9 cellular contexts compared by ENCODE assay signal in genomic region chr20:31695849-31696804, GRCh38. TPM values are rescaled to one million over a fixed set of nuclear protein-coding genes. Genes with fewer than 3 reads are reported as not detected.
DNase-seq lines count a peak whose midpoint lies in the region; ATAC-seq and TF ChIP-seq lines count a peak whose summit lies in the region.
"Had no signal": no experiment of that assay in that cellular context is flagged by ENCODE, and none has a peak within 500 bp of the region (broad histone marks: within the 10 kb centered on the region; RNA-seq: fewer than 3 reads in every experiment).

No MANE protein-coding gene starts in this region.

- H3K4me3 ChIP-seq in ascending aorta = no peak overlapping the region
- H3K4me3 ChIP-seq in left lung = no peak overlapping the region
- no peak overlapping the region for H3K4me3 ChIP-seq in upper lobe of right lung
- H3K4me3 ChIP-seq: esophagus squamous epithelium had no signal

- H3K9me3 Mint-ChIP-seq in activated naive CD4-positive, alpha-beta T cell treated with anti-CD3 and anti-CD28 coated beads, Interleukin-2, amount 50 U/mL, for 72 hours = peaks cover 0 to 9% of the 10 kb centered on the region in 2 donors

- TF ChIP-seq CTCF in ascending aorta (IDR thresholded peaks at IDR 0.05) = no peak
- no peak for TF ChIP-seq CTCF in left lung (IDR thresholded peaks at IDR 0.05)
- no peak for TF ChIP-seq CTCF in upper lobe of right lung (IDR thresholded peaks at IDR 0.05)

- H3K36me3 Mint-ChIP-seq in activated naive CD4-positive, alpha-beta T cell treated with anti-CD3 and anti-CD28 coated beads, Interleukin-2, amount 50 U/mL, for 72 hours = peaks cover 14 to 34% of the 10 kb centered on the region in 2 donors

- peaks cover 13 to 59% of the 10 kb centered on the region in 2 donors for H3K4me1 ChIP-seq in ascending aorta
- H3K4me1 ChIP-seq in left lung = peaks cover 45 to 100% of the 10 kb centered on the region in 2 donors
- peaks cover 78% of the 10 kb centered on the region for H3K4me1 ChIP-seq in upper lobe of right lung

- no peaks in the 10 kb centered on the region for H3K9me3 ChIP-seq in ascending aorta
- H3K9me3 ChIP-seq in left lung = no peaks in the 10 kb centered on the region
- H3K9me3 ChIP-seq in upper lobe of right lung = no peaks in the 10 kb centered on the region
- H3K9me3 ChIP-seq: esophagus squamous epithelium had no signal

- H3K27me3 ChIP-seq in ascending aorta = no peaks in the 10 kb centered on the region
- H3K27me3 ChIP-seq in left lung = no peaks in the 10 kb centered on the region
- H3K27me3 ChIP-seq in upper lobe of right lung = no peaks in the 10 kb centered on the region
- H3K27me3 ChIP-seq: esophagus squamous epithelium had no signal

- intact Hi-C loops in ascending aorta (cut with DNase I) = no loop called here
- intact Hi-C loops in left lung (cut with DNase I) = no loop called here
- intact Hi-C loops in upper lobe of right lung (cut with DNase I) = no loop called here

- H3K27ac ChIP-seq in ascending aorta = peak overlapping the region; percentile 86 to 96
- H3K27ac ChIP-seq in left lung = peak overlapping the region; percentile 46 to 64
- peak overlapping the region; percentile 65 for H3K27ac ChIP-seq in upper lobe of right lung

- H3K27ac Mint-ChIP-seq in activated naive CD4-positive, alpha-beta T cell treated with anti-CD3 and anti-CD28 coated beads, Interleukin-2, amount 50 U/mL, for 72 hours = peak overlapping the region; percentile 10 to 90

- no peak for ATAC-seq in activated naive CD4-positive, alpha-beta T cell treated with anti-CD3 and anti-CD28 coated beads, Interleukin-2, amount 50 U/mL, for 72 hours
- ATAC-seq in left lung (peak; percentile 46), upper lobe of right lung (peak; percentile 80)

- H3K36me3 ChIP-seq in ascending aorta = peaks cover 9 to 17% of the 10 kb centered on the region in 2 donors
- H3K36me3 ChIP-seq in left lung = peaks cover 0 to 33% of the 10 kb centered on the region in 2 donors
- H3K36me3 ChIP-seq in upper lobe of right lung = peaks cover 22% of the 10 kb centered on the region

- no peak for DNase-seq in activated naive CD4-positive, alpha-beta T cell treated with anti-CD3 and anti-CD28 coated beads, Interleukin-2, amount 50 U/mL, for 72 hours (ENCODE audit: low spot score in 2 of 2)
- no peak for DNase-seq in activated naive CD4-positive, alpha-beta T cell treated with Interleukin-2 at 50 U/mL for 16 hours
- DNase-seq in ascending aorta (ENCODE audit: low spot score in 2 of 2) = peak; percentile 39 to 90
- peak in 1 of 2 donors; percentile 58 for DNase-seq in left lung
- no peak for DNase-seq in upper lobe of right lung
- no peak for DNase-seq in DMS79 (lab: John Stamatoyannopoulos, UW)
- no peak for DNase-seq in central memory CD4-positive, alpha-beta T cell
- DNase-seq in nucleus accumbens (lab: John Stamatoyannopoulos, UW) = no peak
- DNase-seq: esophagus squamous epithelium had no signal

RNA-seq across cellular contexts. Expression of gene BCL2L1, which starts 26.5 kb away (rescaled TPM):
- 100 to 1,000 TPM in 1 of 2 donors, 10 to 100 TPM in 1; 86.6 to 143 TPM for total RNA-seq in activated naive CD4-positive, alpha-beta T cell treated with anti-CD3 and anti-CD28 coated beads, Interleukin-2, amount 50 U/mL, for 72 hours
- total RNA-seq in ascending aorta (200 TPM), left lung (100 to 1,000 TPM; 122 to 181 TPM), upper lobe of right lung (174 TPM)

RNA-seq across cellular contexts. Expression of gene TPX2, which starts 43.0 kb away (rescaled TPM):
- total RNA-seq in activated naive CD4-positive, alpha-beta T cell treated with anti-CD3 and anti-CD28 coated beads, Interleukin-2, amount 50 U/mL, for 72 hours = 100 to 1,000 TPM; 123 to 215 TPM
- total RNA-seq in ascending aorta (not detected), left lung (10 to 100 TPM in 1 of 2 donors, 1 to 10 TPM in 1; 5.1 to 16.5 TPM), upper lobe of right lung (1.6 TPM)

RNA-seq across cellular contexts. Expression of gene COX4I2, which starts 58.4 kb away (rescaled TPM):
- not detected for total RNA-seq in activated naive CD4-positive, alpha-beta T cell treated with anti-CD3 and anti-CD28 coated beads, Interleukin-2, amount 50 U/mL, for 72 hours
- total RNA-seq in ascending aorta (61.4 TPM), left lung (10 to 100 TPM; 13.5 to 15.7 TPM), upper lobe of right lung (19.1 TPM)

Comparison
In these comparisons a context has a peak if more than half of its experiments do, and no peak if none do; other contexts are left out.
1. ATAC-seq: peak in left lung (single experiment) and upper lobe of right lung (single experiment); none in activated naive CD4-positive, alpha-beta T cell treated with anti-CD3 and anti-CD28 coated beads, Interleukin-2, amount 50 U/mL, for 72 hours (0 of 2).
2. DNase-seq: peak in ascending aorta (2 of 2); none in activated naive CD4-positive, alpha-beta T cell treated with anti-CD3 and anti-CD28 coated beads, Interleukin-2, amount 50 U/mL, for 72 hours (0 of 2), activated naive CD4-positive, alpha-beta T cell treated with Interleukin-2 at 50 U/mL for 16 hours (single experiment), upper lobe of right lung (single experiment), DMS79 (single experiment), central memory CD4-positive, alpha-beta T cell (single experiment) and nucleus accumbens (0 of 56).
3. RNA of gene TPX2, which starts 43.0 kb away (total RNA-seq): 123 to 215 TPM in activated naive CD4-positive, alpha-beta T cell treated with anti-CD3 and anti-CD28 coated beads, Interleukin-2, amount 50 U/mL, for 72 hours; 5.1 to 16.5 TPM in left lung, 1.6 TPM in upper lobe of right lung (single experiment) and not detected in ascending aorta (single experiment); every median in the first group is over 4 times any median in the second.
4. RNA of gene COX4I2, which starts 58.4 kb away (total RNA-seq): 61.4 TPM in ascending aorta (single experiment), 19.1 TPM in upper lobe of right lung (single experiment) and 13.5 to 15.7 TPM in left lung; not detected in activated naive CD4-positive, alpha-beta T cell treated with anti-CD3 and anti-CD28 coated beads, Interleukin-2, amount 50 U/mL, for 72 hours; every median in the first group is over 10 times any median in the second.
5. Peak in every context shown above with its lines, with median percentiles within 50 percentile points of each other: H3K27ac ChIP-seq.